14 cellular contexts compared by ENCODE assay signal in the genomic region with DNA sequence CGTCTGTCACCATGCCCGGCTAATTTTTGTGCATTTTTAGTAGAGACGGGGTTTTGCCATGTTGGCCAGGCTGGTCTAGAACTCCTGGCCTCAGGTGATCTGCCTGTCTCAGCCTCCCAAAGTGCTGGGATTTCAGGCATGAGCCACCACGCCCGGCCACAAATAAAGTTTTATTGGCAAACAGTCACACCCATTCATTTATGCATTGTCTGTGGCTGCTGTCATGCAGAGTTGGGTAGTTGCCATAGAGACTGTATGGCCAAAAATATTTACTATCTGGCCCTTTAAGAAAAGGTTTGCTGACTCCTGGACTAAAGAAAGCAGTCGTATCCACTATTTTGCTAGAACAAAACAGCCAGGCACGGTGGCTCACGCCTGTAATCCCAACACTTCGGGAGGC. TPM values are rescaled to one million over a fixed set of nuclear protein-coding genes. Genes with fewer than 3 reads are reported as not detected.
"Had no signal": no experiment of that assay in that cellular context is flagged by ENCODE, and none has a peak within 500 bp of the region (broad histone marks: within the 10 kb centered on the region; RNA-seq: fewer than 3 reads in every experiment).

No MANE protein-coding gene starts in this region.

RNA-seq across cellular contexts. Expression of gene TSPAN16, which starts 37.9 kb away (rescaled TPM):
- total RNA-seq: activated CD4-positive, alpha-beta memory T cell treated with anti-CD3 and anti-CD28 coated beads, Interleukin-2, amount 10 ng/mL, durations not matched to agents 7 days and 5 days; activated naive CD8-positive, alpha-beta T cell treated with anti-CD3 and anti-CD28 coated beads for 36 hours; activated T-helper 17 cell treated with anti-CD3 and anti-CD28 coated beads, Interleukin-2, amount 50 U/mL, for 72 hours; body of pancreas; epithelial cell of proximal tubule; gastrocnemius medialis; left lung; mucosa of gallbladder; naive thymus-derived CD4-positive, alpha-beta T cell; osteocyte; right cardiac atrium; skeletal muscle tissue; urinary bladder had no signal
- polyA plus RNA-seq: keratinocyte; naive thymus-derived CD4-positive, alpha-beta T cell; right cardiac atrium; urinary bladder had no signal
